20 cellular contexts compared by ENCODE assay signal in genomic region chr7:19296617-19297016, GRCh38.
"Had no signal": no experiment of that assay in that cellular context is flagged by ENCODE, and none has a peak within 500 bp of the region (broad histone marks: within the 10 kb centered on the region; RNA-seq: fewer than 3 reads in every experiment).

No MANE protein-coding gene starts in this region.

- H3K27me3 ChIP-seq: hepatocyte, neutrophil, stomach, transverse colon had no signal

- H3K4me3 ChIP-seq: dorsolateral prefrontal cortex, hepatocyte, lung, skin epidermis, stomach, thoracic aorta, transverse colon had no signal

- H3K79me2 ChIP-seq: hepatocyte had no signal

- DNase-seq: cortex of kidney; dorsolateral prefrontal cortex; effector CD8-positive, alpha-beta T cell; foreskin melanocyte; head of caudate nucleus; left colon; left ventricle myocardium superior; naive thymus-derived CD8-positive, alpha-beta T cell; stimulated activated CD4-positive, alpha-beta T cell treated with anti-CD3 and anti-CD28 coated beads, Interleukin-2, amount 100 ng/mL, for 24 hours; stimulated activated CD4-positive, alpha-beta T cell treated with anti-CD3 and anti-CD28 coated beads, Interleukin-4, amount 100 ng/mL, for 4 hours; stimulated activated naive B cell treated with anti-CD40 and anti-IgM and Interleukin-4, amounts not matched to agents 10 μg/mL and 1 μg/mL and 100 μg/mL, for 72 hours; stomach; substantia nigra; transverse colon had no signal

- H3K4me1 ChIP-seq: stomach, transverse colon had no signal

- H3K4me2 ChIP-seq: hepatocyte had no signal

- ATAC-seq: left colon; left ventricle myocardium superior; naive thymus-derived CD8-positive, alpha-beta T cell; sciatic nerve had no signal

- H3K27ac ChIP-seq: dorsolateral prefrontal cortex, neutrophil, skin epidermis, stomach, thoracic aorta, transverse colon had no signal

- H3K36me3 ChIP-seq: neutrophil, stomach, thoracic aorta, transverse colon had no signal
